ENCODE assay signal across 10 cellular contexts in the genomic region with DNA sequence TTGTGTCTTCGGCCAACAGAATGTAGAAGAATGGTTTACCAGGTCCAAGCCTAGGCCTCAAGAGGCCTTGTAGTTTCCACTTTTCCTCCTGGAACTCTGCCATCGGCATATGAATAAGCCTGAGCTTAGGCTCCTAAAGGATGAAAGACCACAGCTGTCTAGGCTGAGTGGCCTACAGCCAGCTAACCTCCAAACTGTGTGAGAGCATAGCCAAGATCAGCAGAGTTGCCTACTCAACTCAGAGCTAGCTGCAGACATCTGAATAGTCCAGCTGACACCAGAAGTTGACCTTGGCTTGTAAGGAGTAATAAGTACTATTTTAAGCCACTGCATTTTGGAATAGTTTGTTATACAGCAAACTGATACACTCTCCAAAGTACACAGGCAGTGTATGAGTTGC. TPM values are rescaled to one million over a fixed set of nuclear protein-coding genes. Genes with fewer than 3 reads are reported as not detected.
DNase-seq lines count a peak whose midpoint lies in the region; ATAC-seq and TF ChIP-seq lines count a peak whose summit lies in the region.
"Had no signal": no experiment of that assay in that cellular context is flagged by ENCODE, and none has a peak within 500 bp of the region (broad histone marks: within the 10 kb centered on the region; RNA-seq: fewer than 3 reads in every experiment).

No MANE protein-coding gene starts in this region.

- peaks cover 25% of the 10 kb centered on the region for H4K20me1 ChIP-seq in IMR-90 (ENCODE audit: insufficient read depth, low read length)

- no TSS peak for BruUV-seq in IMR-90 (replicated peaks; lab: Mats Ljungman, UMichigan)

- peaks cover 34% of the 10 kb centered on the region for H3K4me1 Mint-ChIP-seq in brain
- peaks cover 22 to 55% of the 10 kb centered on the region in 2 donors for H3K4me1 Mint-ChIP-seq in stimulated activated naive B cell treated with anti-CD40 and anti-IgM and Interleukin-4, amounts not matched to agents 10 μg/mL and 1 μg/mL and 100 μg/mL, for 72 hours

- no peaks in the 10 kb centered on the region for H3K9me3 Mint-ChIP-seq in brain
- no peaks in the 10 kb centered on the region for H3K9me3 Mint-ChIP-seq in stimulated activated naive B cell treated with anti-CD40 and anti-IgM and Interleukin-4, amounts not matched to agents 10 μg/mL and 1 μg/mL and 100 μg/mL, for 72 hours

- H2BK5ac ChIP-seq in IMR-90 (ENCODE audit: low read depth, low read length, poor library complexity, severe bottlenecking), result no peak overlapping the region

- no peak overlapping the region for H4K91ac ChIP-seq in IMR-90 (ENCODE audit: insufficient read depth, low read depth, low read length)

- ATAC-seq in IMR-90 (ENCODE audit: low read depth) (peak; percentile 89), right cardiac atrium (peak; percentile 94 to 96), HG02973 (IDR thresholded peaks at IDR 0.05; ENCODE audit: unreplicated experiment) (no peak), HG03097 (IDR thresholded peaks at IDR 0.05; ENCODE audit: low FRiP score, unreplicated experiment) (no peak), HG03439 (IDR thresholded peaks at IDR 0.05; ENCODE audit: unreplicated experiment) (no peak)
- no peak for ATAC-seq in stimulated activated naive B cell treated with anti-CD40 and anti-IgM and Interleukin-4, amounts not matched to agents 10 μg/mL and 1 μg/mL and 100 μg/mL, for 72 hours (replicated peaks)

- TF ChIP-seq CTCF in IMR-90 (conservative IDR thresholded peaks at IDR 0.05; ENCODE audit: low read depth, low read length), result no peak
- no peak for TF ChIP-seq CTCF in brain (conservative IDR thresholded peaks at IDR 0.05)

- H3K27ac Mint-ChIP-seq in brain, result peak overlapping the region in 3 of 5 experiments; percentile 33 to 65 (median 41)
- H3K27ac Mint-ChIP-seq in stimulated activated naive B cell treated with anti-CD40 and anti-IgM and Interleukin-4, amounts not matched to agents 10 μg/mL and 1 μg/mL and 100 μg/mL, for 72 hours, result peak overlapping the region; percentile 21

- H2AFZ ChIP-seq in IMR-90 (replicated peaks; ENCODE audit: low read length, poor library complexity), result no peak overlapping the region

- no peak for TF ChIP-seq RAD21 in IMR-90 (IDR thresholded peaks at IDR 0.05; ENCODE audit: low read length)

- H3K23ac ChIP-seq in IMR-90 (ENCODE audit: low read depth, low read length), result no peak overlapping the region

- H3K36me3 Mint-ChIP-seq in brain, result peaks cover 33% of the 10 kb centered on the region
- H3K36me3 Mint-ChIP-seq in stimulated activated naive B cell treated with anti-CD40 and anti-IgM and Interleukin-4, amounts not matched to agents 10 μg/mL and 1 μg/mL and 100 μg/mL, for 72 hours, result peaks cover 5 to 9% of the 10 kb centered on the region in 2 donors

- dilution Hi-C loops in IMR-90 (cut with HindIII; ENCODE audit: low sequenced_read_pairs, unreplicated experiment), result no loop called here

- no peak overlapping the region for H3K18ac ChIP-seq in IMR-90 (ENCODE audit: low read depth, low read length)

- H3K4me1 ChIP-seq in IMR-90 (ENCODE audit: control insufficient read depth, insufficient read depth, low read length), result peaks cover 5% of the 10 kb centered on the region; the same call in 1 of the 2 replicates
- H3K4me1 ChIP-seq in right cardiac atrium (ENCODE audit: control insufficient read depth, insufficient read depth, low read length), result peaks cover 10% of the 10 kb centered on the region

- H3K9me3 ChIP-seq in IMR-90 (ENCODE audit: control insufficient read depth, insufficient read depth, low read length), result no peaks in the 10 kb centered on the region
- H3K9me3 ChIP-seq in right cardiac atrium (ENCODE audit: control insufficient read depth, low read length), result no peaks in the 10 kb centered on the region

- no peak overlapping the region for H3K14ac ChIP-seq in IMR-90 (replicated peaks; ENCODE audit: low read depth, low read length)

- H2BK15ac ChIP-seq in IMR-90 (ENCODE audit: low read depth, low read length), result no peak overlapping the region

- no peak overlapping the region for H2BK120ac ChIP-seq in IMR-90 (ENCODE audit: low read depth, low read length)

- TF ChIP-seq POLR2A in IMR-90 (IDR thresholded peaks at IDR 0.05; ENCODE audit: low read depth, low read length), result no peak

- peaks cover 4% of the 10 kb centered on the region for H3K27me3 Mint-ChIP-seq in brain
- H3K27me3 Mint-ChIP-seq in stimulated activated naive B cell treated with anti-CD40 and anti-IgM and Interleukin-4, amounts not matched to agents 10 μg/mL and 1 μg/mL and 100 μg/mL, for 72 hours, result no peaks in the 10 kb centered on the region

- H3K27me3 ChIP-seq in IMR-90 (ENCODE audit: control insufficient read depth, insufficient read depth, low read length), result no peaks in the 10 kb centered on the region
- no peaks in the 10 kb centered on the region for H3K27me3 ChIP-seq in right cardiac atrium (ENCODE audit: control insufficient read depth, insufficient read depth)

- peaks cover 5% of the 10 kb centered on the region for H3K9me1 ChIP-seq in IMR-90 (ENCODE audit: insufficient read depth, low read length)

- H4K5ac ChIP-seq in IMR-90 (ENCODE audit: low read depth, low read length), result no peak overlapping the region

- in situ Hi-C loops in IMR-90 (cut with MboI; ENCODE audit: low sequenced_read_pairs), result no loop called here

- H3K27ac ChIP-seq in IMR-90 (ENCODE audit: insufficient read depth, low read length), result no peak overlapping the region
- peak overlapping the region; percentile 77 for H3K27ac ChIP-seq in right cardiac atrium (ENCODE audit: low read length)

- no peak overlapping the region for H2BK20ac ChIP-seq in IMR-90 (ENCODE audit: low read depth, low read length)

- no peak overlapping the region for H3K4ac ChIP-seq in IMR-90 (ENCODE audit: low read depth, low read length)

- POLR2A ChIA-PET in IMR-90 (lab: Charles Lee; ENCODE audit: unreplicated experiment), result no interaction called here

- no peak overlapping the region for H3K9ac ChIP-seq in IMR-90 (ENCODE audit: low read depth, low read length)

- H3K4me3 ChIP-seq in IMR-90 (ENCODE audit: insufficient read depth, low read depth, low read length) (no peak overlapping the region), right cardiac atrium (ENCODE audit: low read length) (no peak overlapping the region)

- H4K8ac ChIP-seq in IMR-90 (ENCODE audit: low read depth in 2 of 2, low read length in 2 of 2), result no peak overlapping the region

- H3K36me3 ChIP-seq in IMR-90 (ENCODE audit: control insufficient read depth, insufficient read depth, low read length), result no peaks in the 10 kb centered on the region

- 61% methylated on average over 2 of the region's 2 CpGs; no CpG with 5 or more reads in 1 of the 2 experiments for WGBS in IMR-90 (ENCODE audit: extremely low coverage in 2 of 2, insufficient read length in 1 of 2), 2 experiments
- WGBS in right cardiac atrium, result 33% methylated on average over 2 of the region's 2 CpGs

- no peak overlapping the region for H2AK9ac ChIP-seq in IMR-90 (replicated peaks; ENCODE audit: low read depth, low read length, poor library complexity)

- no peak overlapping the region for H3K56ac ChIP-seq in IMR-90 (ENCODE audit: extremely low read depth, insufficient read depth, low read length)

- H3K4me2 ChIP-seq in IMR-90 (ENCODE audit: low read depth, low read length), result no peak overlapping the region

- DNase-seq in IMR-90, result peak; percentile 94
- DNase-seq in right cardiac atrium, result peak; percentile 70 to 87 (median 80)
- no peak for DNase-seq in stimulated activated naive B cell treated with anti-CD40 and anti-IgM and Interleukin-4, amounts not matched to agents 10 μg/mL and 1 μg/mL and 100 μg/mL, for 72 hours
- DNase-seq: amniotic stem cell, GF-D8, NCI-H187 treated with DMSO at 0.1 percent for 48 hours had no signal

- H3K4me3 Mint-ChIP-seq in brain, result no peak overlapping the region
- no peak overlapping the region for H3K4me3 Mint-ChIP-seq in stimulated activated naive B cell treated with anti-CD40 and anti-IgM and Interleukin-4, amounts not matched to agents 10 μg/mL and 1 μg/mL and 100 μg/mL, for 72 hours

- CTCF ChIA-PET in IMR-90 (lab: Yijun Ruan, JAX), result interaction anchor here (1.3 kb wide), 1 partner anchor 113 kb away, joined by 3 read pairs; no protein-coding TSS in a partner anchor

- H2AK5ac ChIP-seq in IMR-90 (ENCODE audit: low read depth, low read length), result no peak overlapping the region

- H3K79me1 ChIP-seq in IMR-90 (ENCODE audit: low read depth in 1 of 2, low read length in 2 of 2), result peaks cover 7 to 51% of the 10 kb centered on the region in 2 experiments; a peak in 3 of 4 replicates

- intact Hi-C loops in IMR-90 (cut with micrococcal nuclease) (no loop called here), right cardiac atrium (cut with DNase I) (loop anchor here in 1 of 4 donors (10.0 kb wide), 1 partner anchor 93 kb away; the partner anchor contains the start of gene NUDT3)

TF ChIP-seq in IMR-90, 13 proteins besides CTCF, POLR2A, EP300 and RAD21 (continues in another document):
- no peak for TF ChIP-seq FOS (IDR thresholded peaks at IDR 0.05; ENCODE audit: low read depth, low read length)
- TF ChIP-seq NFE2L2 (IDR thresholded peaks at IDR 0.05; ENCODE audit: low read depth, low read length), result no peak
- no peak for TF ChIP-seq BHLHE40 (IDR thresholded peaks at IDR 0.05; ENCODE audit: low read depth, low read length)
- no peak for TF ChIP-seq RFX5 (IDR thresholded peaks at IDR 0.05; ENCODE audit: low read depth, low read length)
- TF ChIP-seq SMC3 (IDR thresholded peaks at IDR 0.05; ENCODE audit: low read depth, low read length), result no peak
- no peak for TF ChIP-seq USF2 (IDR thresholded peaks at IDR 0.05; ENCODE audit: low read depth, low read length)
- TF ChIP-seq MAZ (IDR thresholded peaks at IDR 0.05; ENCODE audit: borderline replicate concordance, low read depth, low read length), result no peak
- no peak for TF ChIP-seq CHD1 (IDR thresholded peaks at IDR 0.05; ENCODE audit: low read depth, low read length)
- TF ChIP-seq MXI1 (IDR thresholded peaks at IDR 0.05; ENCODE audit: borderline replicate concordance, low read depth, low read length), result no peak
- TF ChIP-seq RCOR1 (IDR thresholded peaks at IDR 0.05; ENCODE audit: insufficient replicate concordance, low read length), result no peak
- no peak for TF ChIP-seq MAFK (IDR thresholded peaks at IDR 0.05; ENCODE audit: low read depth, low read length)

RNA-seq across cellular contexts. Expression of gene SMIM29, which starts 52.6 kb away (rescaled TPM):
- total RNA-seq in IMR-90 (2012; rRNA removed), result 8.1 and 8.4 TPM in 2 replicates
- 25.6 and 28.9 TPM in 2 replicates for polyA plus RNA-seq in IMR-90 (2012; rRNA removed)
- 27.3 and 43.9 TPM in 2 replicates for polyA plus RNA-seq in IMR-90 (2012; cell fraction: cytosol; rRNA removed)
- polyA plus RNA-seq in IMR-90 (2012; cell fraction: nucleus; rRNA removed; ENCODE audit: low replicate concordance), result 16.8 and 47.4 TPM in 2 replicates
- 92.4 TPM for polyA plus RNA-seq in brain (ENCODE audit: insufficient read depth, low read depth, low replicate concordance)
- total RNA-seq in right cardiac atrium, result 10 to 100 TPM; 17.0 to 25.5 (median 22.4) TPM
- 34.8 TPM for polyA plus RNA-seq in right cardiac atrium

Comparison
In these comparisons a context has a peak if more than half of its experiments do, and no peak if none do; other contexts are left out.
1. ATAC-seq: peak in IMR-90 (single experiment) and right cardiac atrium (2 of 2); none in stimulated activated naive B cell treated with anti-CD40 and anti-IgM and Interleukin-4, amounts not matched to agents 10 μg/mL and 1 μg/mL and 100 μg/mL, for 72 hours (0 of 2), HG02973 (single experiment), HG03097 (single experiment) and HG03439 (single experiment).